9 cellular contexts compared by ENCODE assay signal in the genomic region with DNA sequence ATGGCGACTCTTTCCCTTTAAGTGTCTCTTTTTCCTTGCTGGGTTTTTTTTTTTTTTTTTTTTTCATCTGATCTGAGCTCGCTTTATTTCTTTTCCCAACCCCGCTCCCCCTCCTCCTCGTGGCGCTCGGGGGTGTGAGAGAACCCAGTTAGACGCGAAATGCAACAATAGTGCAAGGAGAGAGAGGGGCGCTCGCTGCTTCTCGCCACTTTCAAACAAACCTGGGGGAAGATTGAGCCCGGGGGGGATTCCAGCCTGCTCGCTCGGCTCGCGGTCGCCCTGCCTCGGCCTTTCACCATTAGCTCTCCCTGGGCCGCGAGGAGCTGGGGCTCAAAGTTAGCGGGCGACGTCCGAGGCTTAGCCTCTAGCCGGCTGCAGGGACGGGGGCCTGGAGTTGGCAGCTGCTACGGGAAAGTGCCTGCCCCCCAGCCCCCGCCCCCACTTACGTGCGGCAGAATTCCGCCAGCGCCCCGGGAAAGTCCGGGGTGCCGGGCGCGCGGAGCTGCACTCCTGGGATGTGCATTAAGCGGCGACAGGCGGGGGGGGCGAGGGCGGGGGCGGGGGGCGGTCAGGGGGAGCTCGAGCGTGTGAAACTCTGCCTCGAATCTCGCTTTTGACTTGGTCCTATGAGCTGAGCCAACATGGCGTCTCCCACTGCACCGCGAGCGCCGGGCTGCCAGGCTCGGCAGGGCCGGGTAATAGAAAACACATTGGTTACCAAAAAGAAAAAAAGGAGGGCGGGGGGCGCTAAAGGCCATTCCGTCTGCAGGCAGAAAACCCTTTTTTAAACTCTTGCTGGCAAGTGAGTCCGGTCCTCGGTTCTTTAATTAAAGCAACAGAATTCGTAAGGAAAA. TPM values are rescaled to one million over a fixed set of nuclear protein-coding genes. Genes with fewer than 3 reads are reported as not detected.
A peak's percentile ranks its signal among the peaks of the same experiment; 100 is the strongest.
DNase-seq lines count a peak whose midpoint lies in the region; ATAC-seq and TF ChIP-seq lines count a peak whose summit lies in the region.
"Had no signal": no experiment of that assay in that cellular context is flagged by ENCODE, and none has a peak within 500 bp of the region (broad histone marks: within the 10 kb centered on the region; RNA-seq: fewer than 3 reads in every experiment).

No MANE protein-coding gene starts in this region.

- TF ChIP-seq CTCF in RWPE1 (conservative IDR thresholded peaks at IDR 0.05; ENCODE audit: low read depth) (no peak), fibroblast of mammary gland (conservative IDR thresholded peaks at IDR 0.05; ENCODE audit: control insufficient read depth, insufficient read depth, low read depth, low read length) (no peak), neural cell (IDR thresholded peaks at IDR 0.05; ENCODE audit: poor library complexity, severe bottlenecking) (no peak)

- peak overlapping the region; percentile 9 for H2AFZ ChIP-seq in neural cell (ENCODE audit: low read depth, low read length)

- POLR2A ChIA-PET in RWPE1 (lab: Yijun Ruan, JAX; ENCODE audit: low non-redundant PET), result interaction anchor here (0.6 to 1.4 kb wide), 3 partner anchors 8 to 45 kb away, joined by 3 to 16 read pairs (median 8); no protein-coding TSS in a partner anchor

- peaks cover 99% of the 10 kb centered on the region for H3K27me3 ChIP-seq in neural cell (ENCODE audit: insufficient read depth, low read depth, low read length)

- peak; percentile 32 for DNase-seq in NCI-H510A treated with DMSO at 0.1 percent for 48 hours (lab: John Stamatoyannopoulos, UW)
- DNase-seq in NCI-H510A (lab: John Stamatoyannopoulos, UW), result no peak
- DNase-seq in RWPE1 (ENCODE audit: low spot score), result no peak
- peak; percentile 73 for DNase-seq in fibroblast of mammary gland (ENCODE audit: low read depth)
- DNase-seq in NOMO-1 (lab: John Stamatoyannopoulos, UW; ENCODE audit: unreplicated experiment in 2 of 2), result no peak
- DNase-seq: DND-41 had no signal

- H3K79me2 ChIP-seq in neural cell (replicated peaks; ENCODE audit: insufficient read depth, low read length), result no peaks in the 10 kb centered on the region

- H3K4me3 ChIP-seq in fibroblast of mammary gland (ENCODE audit: control insufficient read depth, low read depth, low read length) (peak overlapping the region; percentile 95), neural cell (ENCODE audit: low read length) (peak overlapping the region; percentile 68)

- H3K4me2 ChIP-seq in neural cell (ENCODE audit: low read length), result peak overlapping the region; percentile 57

- H3K36me3 ChIP-seq in neural cell (ENCODE audit: insufficient read depth, low read length), result no peaks in the 10 kb centered on the region

- H3K27ac ChIP-seq in RWPE1 (peak overlapping the region; percentile 87), neural cell (ENCODE audit: low read length) (no peak overlapping the region)

- no peak for TF ChIP-seq RAD21 in neural cell (conservative IDR thresholded peaks at IDR 0.05)

- no peaks in the 10 kb centered on the region for H3F3A ChIP-seq in neural cell (ENCODE audit: insufficient read depth, low read length, poor library complexity, severe bottlenecking)

- no peaks in the 10 kb centered on the region for H3K9me3 ChIP-seq in neural cell (ENCODE audit: low read length)

- ATAC-seq in HG03280 (IDR thresholded peaks at IDR 0.05; ENCODE audit: unreplicated experiment) (no peak), HG02981 (IDR thresholded peaks at IDR 0.05; ENCODE audit: unreplicated experiment) (no peak)

- no peaks in the 10 kb centered on the region for H4K20me1 ChIP-seq in neural cell (ENCODE audit: insufficient read depth)

- no peak overlapping the region for H3K9ac ChIP-seq in neural cell (ENCODE audit: low read length)

- no peak for TF ChIP-seq EP300 in neural cell (conservative IDR thresholded peaks at IDR 0.05; ENCODE audit: poor library complexity, severe bottlenecking)

- CTCF ChIA-PET in RWPE1 (lab: Yijun Ruan, JAX), result interaction anchor here (0.5 to 1.9 kb wide), 2 partner anchors 14 to 947 kb away, joined by 3 to 8 read pairs; no protein-coding TSS in a partner anchor

- H3K9me2 ChIP-seq in neural cell (ENCODE audit: insufficient read depth, low read length), result no peaks in the 10 kb centered on the region

TF ChIP-seq in neural cell, 6 proteins besides CTCF, POLR2A, EP300 and RAD21:
- no peak for TF ChIP-seq SMC3 (conservative IDR thresholded peaks at IDR 0.05; ENCODE audit: poor library complexity)
- no peak for TF ChIP-seq TAF1 (IDR thresholded peaks at IDR 0.05; ENCODE audit: low read depth)
- TF ChIP-seq EZH2 (IDR thresholded peaks at IDR 0.05; ENCODE audit: borderline replicate concordance, insufficient read depth, low read length, poor library complexity, severe bottlenecking), result no peak
- TF ChIP-seq POLR2AphosphoS5 (IDR thresholded peaks at IDR 0.05), result no peak
- TF ChIP-seq REST (IDR thresholded peaks at IDR 0.05; ENCODE audit: borderline replicate concordance), result no peak
- no peak for TF ChIP-seq MXI1 (conservative IDR thresholded peaks at IDR 0.05; ENCODE audit: poor library complexity, severe bottlenecking)

RNA-seq across cellular contexts. Expression of gene NR2F2, which starts 10.3 kb away (rescaled TPM):
- 0.07 TPM in 1 of 2 replicates, not detected in the other for polyA plus RNA-seq in neural cell
- polyA minus RNA-seq in neural cell, result not detected in 2 replicates

Comparison
In these comparisons a context has a peak if more than half of its experiments do, and no peak if none do; other contexts are left out.
1. DNase-seq: peak in NCI-H510A treated with DMSO at 0.1 percent for 48 hours (single experiment) and fibroblast of mammary gland (single experiment); none in NCI-H510A (single experiment), RWPE1 (single experiment) and NOMO-1 (0 of 2).